11 cellular contexts compared by ENCODE assay signal in genomic region chr2:236163483-236164200, GRCh38. TPM values are rescaled to one million over a fixed set of nuclear protein-coding genes. Genes with fewer than 3 reads are reported as not detected.
DNase-seq lines count a peak whose midpoint lies in the region; ATAC-seq and TF ChIP-seq lines count a peak whose summit lies in the region.
"Had no signal": no experiment of that assay in that cellular context is flagged by ENCODE, and none has a peak within 500 bp of the region (broad histone marks: within the 10 kb centered on the region; RNA-seq: fewer than 3 reads in every experiment).

No MANE protein-coding gene starts in this region.

- H3K9me2 ChIP-seq in GM23248 (ENCODE audit: insufficient read depth): no peaks in the 10 kb centered on the region

- H3K9me3 ChIP-seq in GM23248 (ENCODE audit: low read depth) (no peaks in the 10 kb centered on the region), mammary epithelial cell (replicated peaks; ENCODE audit: insufficient read depth, low read length) (no peaks in the 10 kb centered on the region)

- H3K4me1 Mint-ChIP-seq in stimulated activated naive B cell treated with anti-CD40 and anti-IgM and Interleukin-4, amounts not matched to agents 10 μg/mL and 1 μg/mL and 100 μg/mL, for 72 hours: peaks cover 6 to 10% of the 10 kb centered on the region in 2 donors

- H3K36me3 Mint-ChIP-seq in stimulated activated naive B cell treated with anti-CD40 and anti-IgM and Interleukin-4, amounts not matched to agents 10 μg/mL and 1 μg/mL and 100 μg/mL, for 72 hours: no peaks in the 10 kb centered on the region
- H3K36me3 Mint-ChIP-seq: naive B cell had no signal

- peak overlapping the region; percentile 37; the same call in 1 of the 2 replicates for H2AFZ ChIP-seq in GM23248
- peak overlapping the region; percentile 63 for H2AFZ ChIP-seq in mammary epithelial cell (ENCODE audit: low read depth, low read length)

- DNase-seq in GM23248: no peak
- DNase-seq in mammary epithelial cell: no peak
- peak; percentile 30 for DNase-seq in left kidney (ENCODE audit: low read depth, low spot score)
- DNase-seq in stimulated activated naive B cell treated with anti-CD40 and anti-IgM and Interleukin-4, amounts not matched to agents 10 μg/mL and 1 μg/mL and 100 μg/mL, for 72 hours: no peak
- DNase-seq in SW 1271 (lab: John Stamatoyannopoulos, UW): no peak
- DNase-seq: activated T-cell treated with anti-CD3 and anti-CD28 coated beads, Interleukin-2, amount 50 U/mL, for 48 hours; naive B cell; PC-3; stimulated activated CD4-positive, alpha-beta T cell treated with anti-CD3 and anti-CD28 coated beads, Interleukin-2, amount 100 ng/mL, for 48 hours had no signal

- peak overlapping the region; percentile 44; the same call in 1 of the 2 replicates for H3K4me3 ChIP-seq in GM23248
- H3K4me3 ChIP-seq in mammary epithelial cell (replicated peaks in 1 of 3; ENCODE audit: insufficient read depth in 1 of 3, low read depth in 2 of 3, low read length in 3 of 3): peak overlapping the region in 1 of 3 experiments; percentile 35

- no peak for ATAC-seq in stimulated activated naive B cell treated with anti-CD40 and anti-IgM and Interleukin-4, amounts not matched to agents 10 μg/mL and 1 μg/mL and 100 μg/mL, for 72 hours (replicated peaks)
- ATAC-seq in GM18873 (IDR thresholded peaks at IDR 0.05; ENCODE audit: low FRiP score, unreplicated experiment) (no peak), HG02642 (IDR thresholded peaks at IDR 0.05; ENCODE audit: poor library complexity, unreplicated experiment) (no peak)
- ATAC-seq: PC-3 had no signal

- H3K36me3 ChIP-seq in GM23248 (ENCODE audit: low read depth) (no peaks in the 10 kb centered on the region), mammary epithelial cell (ENCODE audit: insufficient read depth, low read length) (no peaks in the 10 kb centered on the region)

- no TSS peak for BruUV-seq in mammary epithelial cell (replicated peaks; lab: Mats Ljungman, UMichigan)

- peak overlapping the region in 1 of 2 donors; percentile 25 for H3K4me3 Mint-ChIP-seq in stimulated activated naive B cell treated with anti-CD40 and anti-IgM and Interleukin-4, amounts not matched to agents 10 μg/mL and 1 μg/mL and 100 μg/mL, for 72 hours

- no peak overlapping the region for H3K27ac ChIP-seq in GM23248
- no peak overlapping the region for H3K27ac ChIP-seq in mammary epithelial cell (ENCODE audit: insufficient read depth, low read depth, low read length)

- no peak overlapping the region for H3K9ac ChIP-seq in GM23248
- H3K9ac ChIP-seq in mammary epithelial cell (ENCODE audit: insufficient read depth, low read length): no peak overlapping the region

- H3K4me1 ChIP-seq in GM23248 (ENCODE audit: insufficient read depth) (0 out of 2 replicates have a peak, but pooled peaks cover 9% of the 10 kb centered on the region), mammary epithelial cell (ENCODE audit: insufficient read depth, low read length) (peaks cover 26% of the 10 kb centered on the region)

- H3K27me3 ChIP-seq in GM23248 (replicated peaks; ENCODE audit: insufficient read depth) (peaks cover 70% of the 10 kb centered on the region), mammary epithelial cell (ENCODE audit: insufficient read depth, low read length) (peaks cover 43% of the 10 kb centered on the region)

- no peak for TF ChIP-seq CTCF in mammary epithelial cell (conservative IDR thresholded peaks at IDR 0.05 in 1 of 2, IDR thresholded peaks at IDR 0.05 in 1 of 2; ENCODE audit: extremely low read depth in 1 of 2, insufficient read depth in 1 of 2, low read depth in 1 of 2, low read length in 2 of 2)

- no peaks in the 10 kb centered on the region for H3F3A ChIP-seq in GM23248 (ENCODE audit: insufficient read depth)

- peak overlapping the region; percentile 68 for H3K4me2 ChIP-seq in GM23248 (ENCODE audit: unreplicated experiment)
- H3K4me2 ChIP-seq in mammary epithelial cell (ENCODE audit: insufficient read depth, low read depth, low read length): peak overlapping the region; percentile 85

- WGBS in GM23248 (ENCODE audit: low coverage in 1 of 2, low lambda C conversion rate in 2 of 2, missing lambda C conversion rate in 2 of 2), 2 experiments: 7 to 12% methylated on average over 51 to 52 of the region's 58 CpGs
- 31% methylated on average over 14 of the region's 58 CpGs for WGBS in mammary epithelial cell (ENCODE audit: low coverage, missing lambda C conversion rate)

- H4K20me1 ChIP-seq in GM23248 (ENCODE audit: insufficient read depth) (no peaks in the 10 kb centered on the region), mammary epithelial cell (ENCODE audit: insufficient read depth, low read length) (no peaks in the 10 kb centered on the region)

- dilution Hi-C loops in mammary epithelial cell (cut with HindIII; ENCODE audit: low sequenced_read_pairs): no loop called here

- no peaks in the 10 kb centered on the region for H3K9me3 Mint-ChIP-seq in stimulated activated naive B cell treated with anti-CD40 and anti-IgM and Interleukin-4, amounts not matched to agents 10 μg/mL and 1 μg/mL and 100 μg/mL, for 72 hours
- H3K9me3 Mint-ChIP-seq: naive B cell had no signal

- intact Hi-C loops in mammary epithelial cell (cut with micrococcal nuclease): no loop called here

- H3K27me3 Mint-ChIP-seq in stimulated activated naive B cell treated with anti-CD40 and anti-IgM and Interleukin-4, amounts not matched to agents 10 μg/mL and 1 μg/mL and 100 μg/mL, for 72 hours: peaks cover 53 to 69% of the 10 kb centered on the region in 2 donors

- H3K79me2 ChIP-seq in GM23248 (ENCODE audit: insufficient read depth): no peaks in the 10 kb centered on the region
- H3K79me2 ChIP-seq in mammary epithelial cell (ENCODE audit: insufficient read depth, low read length): no peaks in the 10 kb centered on the region

- in situ Hi-C loops in GM23248 (cut with MboI): no loop called here
- in situ Hi-C loops in mammary epithelial cell (cut with MboI; ENCODE audit: low sequenced_read_pairs in 2 of 2): no loop called here

- CTCF ChIA-PET in mammary epithelial cell (lab: Charles Lee; ENCODE audit: low non-redundant PET): no interaction called here

- peak overlapping the region; percentile 31 for H3K27ac Mint-ChIP-seq in stimulated activated naive B cell treated with anti-CD40 and anti-IgM and Interleukin-4, amounts not matched to agents 10 μg/mL and 1 μg/mL and 100 μg/mL, for 72 hours

RNA-seq across cellular contexts. Expression of gene GBX2, which starts 4.5 kb away (rescaled TPM):
- not detected in 2 replicates for total RNA-seq in GM23248 (2014; rRNA removed; shearing (Covaris generic))
- polyA plus RNA-seq in GM23248 (2016; fragmentation: Nextera tagmentation; extraction: Ambion mirVana) (not detected in 2 replicates), mammary epithelial cell (not detected)
- total RNA-seq in mammary epithelial cell: under 1 TPM; 0.17 to 0.38 TPM
- not detected for polyA minus RNA-seq in mammary epithelial cell
